Comparison of ENCODE assay signal across 1 cellular context in the genomic region with DNA sequence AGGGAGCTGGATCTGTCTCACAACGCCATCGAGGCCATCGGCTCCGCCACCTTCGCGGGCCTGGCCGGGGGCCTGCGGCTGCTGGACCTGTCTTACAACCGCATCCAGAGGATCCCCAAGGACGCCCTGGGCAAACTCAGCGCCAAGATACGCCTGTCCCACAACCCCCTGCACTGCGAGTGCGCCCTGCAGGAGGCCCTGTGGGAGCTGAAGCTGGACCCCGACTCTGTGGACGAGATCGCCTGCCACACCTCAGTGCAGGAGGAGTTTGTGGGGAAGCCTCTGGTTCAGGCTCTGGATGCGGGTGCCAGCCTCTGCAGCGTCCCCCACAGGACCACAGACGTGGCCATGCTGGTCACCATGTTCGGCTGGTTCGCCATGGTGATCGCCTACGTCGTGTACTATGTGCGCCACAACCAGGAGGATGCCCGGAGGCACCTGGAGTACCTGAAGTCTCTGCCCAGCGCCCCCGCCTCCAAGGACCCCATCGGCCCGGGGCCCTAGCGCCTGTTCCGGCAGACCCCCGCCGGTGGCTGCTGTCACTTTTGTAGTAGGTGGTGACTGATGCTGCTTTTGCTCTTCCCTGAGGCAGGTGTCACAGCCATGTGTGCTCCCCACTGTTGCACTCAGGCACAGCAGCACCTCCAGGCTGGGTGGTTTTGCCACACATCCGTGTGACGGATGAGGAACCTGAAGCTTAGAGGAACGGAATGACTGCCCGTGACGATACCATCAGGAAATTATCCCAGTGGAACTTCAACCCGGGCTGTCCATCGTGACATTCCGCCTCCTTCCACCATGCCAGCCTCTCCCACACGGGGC.
A peak's percentile ranks its signal among the peaks of the same experiment; 100 is the strongest.
TF ChIP-seq lines count a peak whose summit lies in the region.

No MANE protein-coding gene starts in this region.

TF ChIP-seq in HepG2, 621 proteins besides CTCF, POLR2A, EP300 and RAD21 (continues in another document):
- 0 out of 2 replicates have a peak, but pooled peaks have one; percentile 47 for TF ChIP-seq TMF1 (CRISPR knock-in tag; IDR thresholded peaks at IDR 0.05; ENCODE audit: low read depth)
- TF ChIP-seq ZNF343 (CRISPR knock-in tag; IDR thresholded peaks at IDR 0.05) = no peak
- no peak for TF ChIP-seq IRX3 (CRISPR knock-in tag; IDR thresholded peaks at IDR 0.05; ENCODE audit: borderline replicate concordance, low read depth)
- TF ChIP-seq, protein P1, sequence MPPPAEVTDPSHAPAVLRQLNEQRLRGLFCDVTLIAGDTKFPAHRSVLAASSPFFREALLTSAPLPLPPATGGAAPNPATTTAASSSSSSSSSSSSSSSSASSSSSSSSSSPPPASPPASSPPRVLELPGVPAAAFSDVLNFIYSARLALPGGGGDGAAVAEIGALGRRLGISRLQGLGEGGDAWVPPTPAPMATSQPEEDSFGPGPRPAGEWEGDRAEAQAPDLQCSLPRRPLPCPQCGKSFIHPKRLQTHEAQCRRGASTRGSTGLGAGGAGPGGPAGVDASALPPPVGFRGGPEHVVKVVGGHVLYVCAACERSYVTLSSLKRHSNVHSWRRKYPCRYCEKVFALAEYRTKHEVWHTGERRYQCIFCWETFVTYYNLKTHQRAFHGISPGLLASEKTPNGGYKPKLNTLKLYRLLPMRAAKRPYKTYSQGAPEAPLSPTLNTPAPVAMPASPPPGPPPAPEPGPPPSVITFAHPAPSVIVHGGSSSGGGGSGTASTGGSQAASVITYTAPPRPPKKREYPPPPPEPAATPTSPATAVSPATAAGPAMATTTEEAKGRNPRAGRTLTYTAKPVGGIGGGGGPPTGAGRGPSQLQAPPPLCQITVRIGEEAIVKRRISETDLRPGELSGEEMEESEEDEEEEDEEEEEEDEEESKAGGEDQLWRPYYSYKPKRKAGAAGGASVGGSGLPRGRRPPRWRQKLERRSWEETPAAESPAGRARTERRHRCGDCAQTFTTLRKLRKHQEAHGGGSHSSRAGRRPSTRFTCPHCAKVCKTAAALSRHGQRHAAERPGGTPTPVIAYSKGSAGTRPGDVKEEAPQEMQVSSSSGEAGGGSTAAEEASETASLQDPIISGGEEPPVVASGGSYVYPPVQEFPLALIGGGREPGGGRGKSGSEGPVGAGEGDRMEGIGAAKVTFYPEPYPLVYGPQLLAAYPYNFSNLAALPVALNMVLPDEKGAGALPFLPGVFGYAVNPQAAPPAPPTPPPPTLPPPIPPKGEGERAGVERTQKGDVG (CRISPR knock-in tag; IDR thresholded peaks at IDR 0.05; ENCODE audit: borderline replicate concordance) = 0 out of 2 replicates have a peak, but pooled peaks have one; percentile 9
- no peak for TF ChIP-seq ZMAT3 (CRISPR knock-in tag; conservative IDR thresholded peaks at IDR 0.05)
- TF ChIP-seq EEA1 (CRISPR knock-in tag; IDR thresholded peaks at IDR 0.05; ENCODE audit: borderline replicate concordance) = no peak
- 0 out of 2 replicates have a peak, but pooled peaks have one; percentile 28 for TF ChIP-seq RBFOX2 (IDR thresholded peaks at IDR 0.05; ENCODE audit: low read depth, low read length)
- TF ChIP-seq, protein P2, sequence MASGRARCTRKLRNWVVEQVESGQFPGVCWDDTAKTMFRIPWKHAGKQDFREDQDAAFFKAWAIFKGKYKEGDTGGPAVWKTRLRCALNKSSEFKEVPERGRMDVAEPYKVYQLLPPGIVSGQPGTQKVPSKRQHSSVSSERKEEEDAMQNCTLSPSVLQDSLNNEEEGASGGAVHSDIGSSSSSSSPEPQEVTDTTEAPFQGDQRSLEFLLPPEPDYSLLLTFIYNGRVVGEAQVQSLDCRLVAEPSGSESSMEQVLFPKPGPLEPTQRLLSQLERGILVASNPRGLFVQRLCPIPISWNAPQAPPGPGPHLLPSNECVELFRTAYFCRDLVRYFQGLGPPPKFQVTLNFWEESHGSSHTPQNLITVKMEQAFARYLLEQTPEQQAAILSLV (CRISPR knock-in tag; IDR thresholded peaks at IDR 0.05; ENCODE audit: borderline replicate concordance) = 0 out of 2 replicates have a peak, but pooled peaks have one; percentile 18
- no peak for TF ChIP-seq ZNF543 (CRISPR knock-in tag; IDR thresholded peaks at IDR 0.05)
- peak; percentile 25; the same call in 1 of the 2 replicates for TF ChIP-seq RXRA (CRISPR knock-in tag; IDR thresholded peaks at IDR 0.05)
- TF ChIP-seq, protein P3, sequence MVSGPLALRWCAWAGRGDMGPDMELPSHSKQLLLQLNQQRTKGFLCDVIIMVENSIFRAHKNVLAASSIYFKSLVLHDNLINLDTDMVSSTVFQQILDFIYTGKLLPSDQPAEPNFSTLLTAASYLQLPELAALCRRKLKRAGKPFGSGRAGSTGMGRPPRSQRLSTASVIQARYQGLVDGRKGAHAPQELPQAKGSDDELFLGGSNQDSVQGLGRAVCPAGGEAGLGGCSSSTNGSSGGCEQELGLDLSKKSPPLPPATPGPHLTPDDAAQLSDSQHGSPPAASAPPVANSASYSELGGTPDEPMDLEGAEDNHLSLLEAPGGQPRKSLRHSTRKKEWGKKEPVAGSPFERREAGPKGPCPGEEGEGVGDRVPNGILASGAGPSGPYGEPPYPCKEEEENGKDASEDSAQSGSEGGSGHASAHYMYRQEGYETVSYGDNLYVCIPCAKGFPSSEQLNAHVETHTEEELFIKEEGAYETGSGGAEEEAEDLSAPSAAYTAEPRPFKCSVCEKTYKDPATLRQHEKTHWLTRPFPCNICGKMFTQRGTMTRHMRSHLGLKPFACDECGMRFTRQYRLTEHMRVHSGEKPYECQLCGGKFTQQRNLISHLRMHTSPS (CRISPR knock-in tag; IDR thresholded peaks at IDR 0.05; ENCODE audit: low read depth) = peak; percentile 3; the same call in 1 of the 2 replicates
- TF ChIP-seq, protein P4, sequence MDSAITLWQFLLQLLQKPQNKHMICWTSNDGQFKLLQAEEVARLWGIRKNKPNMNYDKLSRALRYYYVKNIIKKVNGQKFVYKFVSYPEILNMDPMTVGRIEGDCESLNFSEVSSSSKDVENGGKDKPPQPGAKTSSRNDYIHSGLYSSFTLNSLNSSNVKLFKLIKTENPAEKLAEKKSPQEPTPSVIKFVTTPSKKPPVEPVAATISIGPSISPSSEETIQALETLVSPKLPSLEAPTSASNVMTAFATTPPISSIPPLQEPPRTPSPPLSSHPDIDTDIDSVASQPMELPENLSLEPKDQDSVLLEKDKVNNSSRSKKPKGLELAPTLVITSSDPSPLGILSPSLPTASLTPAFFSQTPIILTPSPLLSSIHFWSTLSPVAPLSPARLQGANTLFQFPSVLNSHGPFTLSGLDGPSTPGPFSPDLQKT (CRISPR knock-in tag; IDR thresholded peaks at IDR 0.05; ENCODE audit: borderline replicate concordance) = no peak
- TF ChIP-seq, protein P5, sequence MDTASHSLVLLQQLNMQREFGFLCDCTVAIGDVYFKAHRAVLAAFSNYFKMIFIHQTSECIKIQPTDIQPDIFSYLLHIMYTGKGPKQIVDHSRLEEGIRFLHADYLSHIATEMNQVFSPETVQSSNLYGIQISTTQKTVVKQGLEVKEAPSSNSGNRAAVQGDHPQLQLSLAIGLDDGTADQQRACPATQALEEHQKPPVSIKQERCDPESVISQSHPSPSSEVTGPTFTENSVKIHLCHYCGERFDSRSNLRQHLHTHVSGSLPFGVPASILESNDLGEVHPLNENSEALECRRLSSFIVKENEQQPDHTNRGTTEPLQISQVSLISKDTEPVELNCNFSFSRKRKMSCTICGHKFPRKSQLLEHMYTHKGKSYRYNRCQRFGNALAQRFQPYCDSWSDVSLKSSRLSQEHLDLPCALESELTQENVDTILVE (CRISPR knock-in tag; IDR thresholded peaks at IDR 0.05) = no peak
- no peak for TF ChIP-seq PHF5A (CRISPR knock-in tag; IDR thresholded peaks at IDR 0.05; ENCODE audit: low read depth, unreplicated experiment)
- no peak for TF ChIP-seq IKZF1 (IDR thresholded peaks at IDR 0.05)
- no peak for TF ChIP-seq ZSCAN25 (CRISPR knock-in tag; IDR thresholded peaks at IDR 0.05)
- TF ChIP-seq, protein P6, sequence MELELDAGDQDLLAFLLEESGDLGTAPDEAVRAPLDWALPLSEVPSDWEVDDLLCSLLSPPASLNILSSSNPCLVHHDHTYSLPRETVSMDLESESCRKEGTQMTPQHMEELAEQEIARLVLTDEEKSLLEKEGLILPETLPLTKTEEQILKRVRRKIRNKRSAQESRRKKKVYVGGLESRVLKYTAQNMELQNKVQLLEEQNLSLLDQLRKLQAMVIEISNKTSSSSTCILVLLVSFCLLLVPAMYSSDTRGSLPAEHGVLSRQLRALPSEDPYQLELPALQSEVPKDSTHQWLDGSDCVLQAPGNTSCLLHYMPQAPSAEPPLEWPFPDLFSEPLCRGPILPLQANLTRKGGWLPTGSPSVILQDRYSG (CRISPR knock-in tag; IDR thresholded peaks at IDR 0.05) = no peak
- TF ChIP-seq HIVEP1 (CRISPR knock-in tag; IDR thresholded peaks at IDR 0.05) = no peak; the same call in 1 of the 2 replicates
- 0 out of 2 replicates have a peak, but pooled peaks have one; percentile 35 for TF ChIP-seq ZNF30 (CRISPR knock-in tag; IDR thresholded peaks at IDR 0.05)
- TF ChIP-seq, protein P7, sequence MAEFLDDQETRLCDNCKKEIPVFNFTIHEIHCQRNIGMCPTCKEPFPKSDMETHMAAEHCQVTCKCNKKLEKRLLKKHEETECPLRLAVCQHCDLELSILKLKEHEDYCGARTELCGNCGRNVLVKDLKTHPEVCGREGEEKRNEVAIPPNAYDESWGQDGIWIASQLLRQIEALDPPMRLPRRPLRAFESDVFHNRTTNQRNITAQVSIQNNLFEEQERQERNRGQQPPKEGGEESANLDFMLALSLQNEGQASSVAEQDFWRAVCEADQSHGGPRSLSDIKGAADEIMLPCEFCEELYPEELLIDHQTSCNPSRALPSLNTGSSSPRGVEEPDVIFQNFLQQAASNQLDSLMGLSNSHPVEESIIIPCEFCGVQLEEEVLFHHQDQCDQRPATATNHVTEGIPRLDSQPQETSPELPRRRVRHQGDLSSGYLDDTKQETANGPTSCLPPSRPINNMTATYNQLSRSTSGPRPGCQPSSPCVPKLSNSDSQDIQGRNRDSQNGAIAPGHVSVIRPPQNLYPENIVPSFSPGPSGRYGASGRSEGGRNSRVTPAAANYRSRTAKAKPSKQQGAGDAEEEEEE (CRISPR knock-in tag; IDR thresholded peaks at IDR 0.05; ENCODE audit: borderline replicate concordance) = no peak
- TF ChIP-seq, protein P8, sequence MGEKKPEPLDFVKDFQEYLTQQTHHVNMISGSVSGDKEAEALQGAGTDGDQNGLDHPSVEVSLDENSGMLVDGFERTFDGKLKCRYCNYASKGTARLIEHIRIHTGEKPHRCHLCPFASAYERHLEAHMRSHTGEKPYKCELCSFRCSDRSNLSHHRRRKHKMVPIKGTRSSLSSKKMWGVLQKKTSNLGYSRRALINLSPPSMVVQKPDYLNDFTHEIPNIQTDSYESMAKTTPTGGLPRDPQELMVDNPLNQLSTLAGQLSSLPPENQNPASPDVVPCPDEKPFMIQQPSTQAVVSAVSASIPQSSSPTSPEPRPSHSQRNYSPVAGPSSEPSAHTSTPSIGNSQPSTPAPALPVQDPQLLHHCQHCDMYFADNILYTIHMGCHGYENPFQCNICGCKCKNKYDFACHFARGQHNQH (CRISPR knock-in tag; IDR thresholded peaks at IDR 0.05) = no peak
- TF ChIP-seq, protein P9, sequence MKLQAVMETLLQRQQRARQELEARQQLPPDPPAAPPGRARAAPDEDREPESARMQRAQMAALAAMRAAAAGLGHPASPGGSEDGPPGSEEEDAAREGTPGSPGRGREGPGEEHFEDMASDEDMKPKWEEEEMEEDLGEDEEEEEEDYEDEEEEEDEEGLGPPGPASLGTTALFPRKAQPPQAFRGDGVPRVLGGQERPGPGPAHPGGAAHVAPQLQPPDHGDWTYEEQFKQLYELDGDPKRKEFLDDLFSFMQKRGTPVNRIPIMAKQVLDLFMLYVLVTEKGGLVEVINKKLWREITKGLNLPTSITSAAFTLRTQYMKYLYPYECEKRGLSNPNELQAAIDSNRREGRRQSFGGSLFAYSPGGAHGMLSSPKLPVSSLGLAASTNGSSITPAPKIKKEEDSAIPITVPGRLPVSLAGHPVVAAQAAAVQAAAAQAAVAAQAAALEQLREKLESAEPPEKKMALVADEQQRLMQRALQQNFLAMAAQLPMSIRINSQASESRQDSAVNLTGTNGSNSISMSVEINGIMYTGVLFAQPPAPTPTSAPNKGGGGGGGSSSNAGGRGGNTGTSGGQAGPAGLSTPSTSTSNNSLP (IDR thresholded peaks at IDR 0.05; ENCODE audit: low read depth, low read length) = 0 out of 2 replicates have a peak, but pooled peaks have one; percentile 0
- no peak for TF ChIP-seq TAF15 (IDR thresholded peaks at IDR 0.05; ENCODE audit: low read depth, low read length, poor library complexity, severe bottlenecking)
- TF ChIP-seq, protein P10, sequence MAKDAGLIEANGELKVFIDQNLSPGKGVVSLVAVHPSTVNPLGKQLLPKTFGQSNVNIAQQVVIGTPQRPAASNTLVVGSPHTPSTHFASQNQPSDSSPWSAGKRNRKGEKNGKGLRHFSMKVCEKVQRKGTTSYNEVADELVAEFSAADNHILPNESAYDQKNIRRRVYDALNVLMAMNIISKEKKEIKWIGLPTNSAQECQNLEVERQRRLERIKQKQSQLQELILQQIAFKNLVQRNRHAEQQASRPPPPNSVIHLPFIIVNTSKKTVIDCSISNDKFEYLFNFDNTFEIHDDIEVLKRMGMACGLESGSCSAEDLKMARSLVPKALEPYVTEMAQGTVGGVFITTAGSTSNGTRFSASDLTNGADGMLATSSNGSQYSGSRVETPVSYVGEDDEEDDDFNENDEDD (CRISPR knock-in tag; IDR thresholded peaks at IDR 0.05; ENCODE audit: borderline replicate concordance) = no peak
- TF ChIP-seq ZNF263 (CRISPR knock-in tag; IDR thresholded peaks at IDR 0.05) = peak; percentile 17; the same call in 1 of the 2 replicates
- TF ChIP-seq ZNF577 (CRISPR knock-in tag; IDR thresholded peaks at IDR 0.05; ENCODE audit: borderline replicate concordance, low read depth) = no peak
- TF ChIP-seq CAMTA2 (CRISPR knock-in tag; IDR thresholded peaks at IDR 0.05; ENCODE audit: borderline replicate concordance) = peak; percentile 62; the same call in 1 of the 2 replicates
- no peak for TF ChIP-seq ZNF678 (CRISPR knock-in tag; IDR thresholded peaks at IDR 0.05)
- peak; percentile 3; the same call in 1 of the 2 replicates for TF ChIP-seq ZNF788 (CRISPR knock-in tag; IDR thresholded peaks at IDR 0.05; ENCODE audit: borderline replicate concordance)
- TF ChIP-seq ZNF253 (CRISPR knock-in tag; IDR thresholded peaks at IDR 0.05; ENCODE audit: borderline replicate concordance) = no peak
- TF ChIP-seq TAF1 (CRISPR knock-in tag; IDR thresholded peaks at IDR 0.05) = no peak
- TF ChIP-seq PCBP1 (IDR thresholded peaks at IDR 0.05; ENCODE audit: borderline replicate concordance, low read depth, low read length) = no peak
- TF ChIP-seq, protein P11, sequence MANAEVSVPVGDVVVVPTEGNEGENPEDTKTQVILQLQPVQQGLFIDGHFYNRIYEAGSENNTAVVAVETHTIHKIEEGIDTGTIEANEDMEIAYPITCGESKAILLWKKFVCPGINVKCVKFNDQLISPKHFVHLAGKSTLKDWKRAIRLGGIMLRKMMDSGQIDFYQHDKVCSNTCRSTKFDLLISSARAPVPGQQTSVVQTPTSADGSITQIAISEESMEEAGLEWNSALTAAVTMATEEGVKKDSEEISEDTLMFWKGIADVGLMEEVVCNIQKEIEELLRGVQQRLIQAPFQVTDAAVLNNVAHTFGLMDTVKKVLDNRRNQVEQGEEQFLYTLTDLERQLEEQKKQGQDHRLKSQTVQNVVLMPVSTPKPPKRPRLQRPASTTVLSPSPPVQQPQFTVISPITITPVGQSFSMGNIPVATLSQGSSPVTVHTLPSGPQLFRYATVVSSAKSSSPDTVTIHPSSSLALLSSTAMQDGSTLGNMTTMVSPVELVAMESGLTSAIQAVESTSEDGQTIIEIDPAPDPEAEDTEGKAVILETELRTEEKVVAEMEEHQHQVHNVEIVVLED (CRISPR knock-in tag; IDR thresholded peaks at IDR 0.05; ENCODE audit: borderline replicate concordance) = no peak
- TF ChIP-seq, protein P12, sequence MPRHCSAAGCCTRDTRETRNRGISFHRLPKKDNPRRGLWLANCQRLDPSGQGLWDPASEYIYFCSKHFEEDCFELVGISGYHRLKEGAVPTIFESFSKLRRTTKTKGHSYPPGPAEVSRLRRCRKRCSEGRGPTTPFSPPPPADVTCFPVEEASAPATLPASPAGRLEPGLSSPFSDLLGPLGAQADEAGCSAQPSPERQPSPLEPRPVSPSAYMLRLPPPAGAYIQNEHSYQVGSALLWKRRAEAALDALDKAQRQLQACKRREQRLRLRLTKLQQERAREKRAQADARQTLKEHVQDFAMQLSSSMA (CRISPR knock-in tag; IDR thresholded peaks at IDR 0.05) = no peak
- TF ChIP-seq AGO2 (optimal IDR thresholded peaks at IDR 0.05; ENCODE audit: low read depth, low read length) = peak; percentile 34
- no peak for TF ChIP-seq ZNF335 (CRISPR knock-in tag; IDR thresholded peaks at IDR 0.05)
